In genomic region chr1:43560286-43560685, GRCh38 we compare ENCODE assay signal across 23 cellular contexts.
"Had no signal": no experiment of that assay in that cellular context is flagged by ENCODE, and none has a peak within 500 bp of the region (broad histone marks: within the 10 kb centered on the region; RNA-seq: fewer than 3 reads in every experiment).

No MANE protein-coding gene starts in this region.

- H3K36me3 ChIP-seq: heart right ventricle, prostate gland, spleen, transverse colon had no signal

- H3K9ac ChIP-seq: neural progenitor cell had no signal

- H3K9me3 ChIP-seq: esophagus muscularis mucosa, heart right ventricle, lower lobe of right lung, prostate gland, spleen, transverse colon had no signal

- H2AFZ ChIP-seq: neural progenitor cell had no signal

- H3K4me2 ChIP-seq: neural progenitor cell had no signal

- H3K27me3 ChIP-seq: esophagus muscularis mucosa, heart right ventricle, neural progenitor cell, transverse colon had no signal

- DNase-seq: dermis blood vessel endothelial cell; effector memory CD4-positive, alpha-beta T cell; foreskin melanocyte; glutamatergic neuron; heart right ventricle; hippocampal formation; kidney glomerular epithelial cell; left colon; left ventricle myocardium superior; lower lobe of right lung; natural killer cell; right cardiac atrium; spleen; stimulated activated CD4-positive, alpha-beta T cell treated with anti-CD3 and anti-CD28 coated beads, Interleukin-4, amount 100 ng/mL, for 4 hours; stimulated activated naive B cell treated with anti-CD40 and anti-IgM and Interleukin-4, amounts not matched to agents 10 μg/mL and 1 μg/mL and 100 μg/mL, for 72 hours; transverse colon had no signal

- H3K4me3 ChIP-seq: coronary artery, esophagus muscularis mucosa, heart right ventricle, lower lobe of right lung, neural progenitor cell, prostate gland, skin epidermis, spleen, transverse colon had no signal

- FAIRE-seq: endothelial cell of umbilical vein, islet of Langerhans had no signal

- H3K27ac ChIP-seq: coronary artery, esophagus muscularis mucosa, heart right ventricle, lower lobe of right lung, neural progenitor cell, prostate gland, skin epidermis, spleen had no signal
